In genomic region chr14:67514650-67515385, GRCh38 we compare ENCODE assay signal across 8 cellular contexts. TPM values are rescaled to one million over a fixed set of nuclear protein-coding genes. Genes with fewer than 3 reads are reported as not detected.
DNase-seq lines count a peak whose midpoint lies in the region; ATAC-seq and TF ChIP-seq lines count a peak whose summit lies in the region.

No MANE protein-coding gene starts in this region.

- peak overlapping the region; percentile 43 for H3K27ac Mint-ChIP-seq in T-helper 2 cell treated with Interferon-gamma antibody and Interleukin-4, amounts not matched to agents 5 μg/mL and 100 μg/mL, for 36 hours

- H3K4me1 ChIP-seq in mammary epithelial cell (ENCODE audit: insufficient read depth, low read length): peaks cover 19% of the 10 kb centered on the region

- peaks cover 15% of the 10 kb centered on the region for H3K4me1 Mint-ChIP-seq in T-helper 2 cell treated with Interferon-gamma antibody and Interleukin-4, amounts not matched to agents 5 μg/mL and 100 μg/mL, for 36 hours (ENCODE audit: low read depth)

- no peak for TF ChIP-seq CTCF in mammary epithelial cell (conservative IDR thresholded peaks at IDR 0.05 in 1 of 2, IDR thresholded peaks at IDR 0.05 in 1 of 2; ENCODE audit: extremely low read depth in 1 of 2, insufficient read depth in 1 of 2, low read depth in 1 of 2, low read length in 2 of 2)

- CTCF ChIA-PET in mammary epithelial cell (lab: Charles Lee; ENCODE audit: low non-redundant PET): interaction anchor here (0.9 kb wide), 1 partner anchor 12 kb away, joined by 3 read pairs; no protein-coding TSS in a partner anchor

- intact Hi-C loops in mammary epithelial cell (cut with micrococcal nuclease): loop anchor here (1.0 kb wide), 1 partner anchor 88 kb away; no protein-coding TSS in a partner anchor

- DNase-seq in NCI-H2227 (lab: John Stamatoyannopoulos, UW; ENCODE audit: unreplicated experiment) (peak; percentile 48), NCI-H2227 treated with DMSO at 0.1 percent for 48 hours (lab: John Stamatoyannopoulos, UW) (no peak), mammary epithelial cell (no peak), iPS-NIHi7 (ENCODE audit: extremely low spot score) (peak; percentile 42), GM19240 (ENCODE audit: insufficient read length, low spot score) (no peak)
- no peak for DNase-seq in T-helper 2 cell treated with Interferon-gamma antibody and Interleukin-4, amounts not matched to agents 5 μg/mL and 100 μg/mL, for 36 hours (ENCODE audit: low spot score)

- H3K4me3 ChIP-seq in mammary epithelial cell (replicated peaks in 1 of 3; ENCODE audit: insufficient read depth in 1 of 3, low read depth in 2 of 3, low read length in 3 of 3) (peak overlapping the region; percentile 65 to 71 (median 71)), skin epidermis (peak overlapping the region; percentile 68 to 97 (median 82))

- H3K4me2 ChIP-seq in mammary epithelial cell (ENCODE audit: insufficient read depth, low read depth, low read length): peak overlapping the region; percentile 88

- no peaks in the 10 kb centered on the region for H3K9me3 Mint-ChIP-seq in T-helper 2 cell treated with Interferon-gamma antibody and Interleukin-4, amounts not matched to agents 5 μg/mL and 100 μg/mL, for 36 hours

- in situ Hi-C loops in mammary epithelial cell (cut with MboI; ENCODE audit: low sequenced_read_pairs in 2 of 2): no loop called here

- dilution Hi-C loops in mammary epithelial cell (cut with HindIII; ENCODE audit: low sequenced_read_pairs): loop anchor here (5.0 kb wide), 1 partner anchor 53 kb away; no protein-coding TSS in a partner anchor

- H3K27me3 ChIP-seq in mammary epithelial cell (ENCODE audit: insufficient read depth, low read length): no peaks in the 10 kb centered on the region

- H3K36me3 ChIP-seq in mammary epithelial cell (ENCODE audit: insufficient read depth, low read length): no peaks in the 10 kb centered on the region

- no peak overlapping the region for H3K9ac ChIP-seq in mammary epithelial cell (ENCODE audit: insufficient read depth, low read length)

- BruUV-seq in mammary epithelial cell (replicated peaks; lab: Mats Ljungman, UMichigan): no TSS peak

- peak overlapping the region; percentile 86 for H3K4me3 Mint-ChIP-seq in T-helper 2 cell treated with Interferon-gamma antibody and Interleukin-4, amounts not matched to agents 5 μg/mL and 100 μg/mL, for 36 hours

- no peaks in the 10 kb centered on the region for H3K79me2 ChIP-seq in mammary epithelial cell (ENCODE audit: insufficient read depth, low read length)

- 0% methylated on average over 5 of the region's 75 CpGs for WGBS in mammary epithelial cell (ENCODE audit: low coverage, missing lambda C conversion rate)

- peak overlapping the region; percentile 93 for H2AFZ ChIP-seq in mammary epithelial cell (ENCODE audit: low read depth, low read length)

- H3K36me3 Mint-ChIP-seq in T-helper 2 cell treated with Interferon-gamma antibody and Interleukin-4, amounts not matched to agents 5 μg/mL and 100 μg/mL, for 36 hours (ENCODE audit: low read depth): no peaks in the 10 kb centered on the region

- H3K27ac ChIP-seq in mammary epithelial cell (ENCODE audit: insufficient read depth, low read depth, low read length): no peak overlapping the region
- H3K27ac ChIP-seq in skin epidermis: peak overlapping the region in 20 of 21 experiments; percentile 38 to 93 (median 73)

- H3K9me3 ChIP-seq in mammary epithelial cell (replicated peaks; ENCODE audit: insufficient read depth, low read length): no peaks in the 10 kb centered on the region

- H4K20me1 ChIP-seq in mammary epithelial cell (ENCODE audit: insufficient read depth, low read length): no peaks in the 10 kb centered on the region

- peaks cover 84% of the 10 kb centered on the region for H3K27me3 Mint-ChIP-seq in T-helper 2 cell treated with Interferon-gamma antibody and Interleukin-4, amounts not matched to agents 5 μg/mL and 100 μg/mL, for 36 hours (ENCODE audit: low read depth)

- peak; percentile 22 for ATAC-seq in HG03521 (IDR thresholded peaks at IDR 0.05; ENCODE audit: unreplicated experiment)

RNA-seq across cellular contexts. Expression of gene PLEKHH1, which starts 18.3 kb away (rescaled TPM):
- 10 to 100 TPM in 1 of 2 donors, 1 to 10 TPM in 1; 6.7 to 11.9 TPM for total RNA-seq in mammary epithelial cell
- 3.1 TPM for polyA plus RNA-seq in mammary epithelial cell
- 41.7 TPM for polyA minus RNA-seq in mammary epithelial cell

RNA-seq across cellular contexts. Expression of gene TMEM229B, which starts 26.3 kb away (rescaled TPM):
- 1 to 10 TPM in 1 of 2 donors, under 1 TPM in 1; 0.50 to 2.0 TPM for total RNA-seq in mammary epithelial cell
- polyA plus RNA-seq in mammary epithelial cell: 1.2 TPM
- 1.5 TPM for polyA minus RNA-seq in mammary epithelial cell

Comparison
In these comparisons a context has a peak if more than half of its experiments do, and no peak if none do; other contexts are left out.
1. DNase-seq: peak in NCI-H2227 (single experiment) and iPS-NIHi7 (single experiment); none in NCI-H2227 treated with DMSO at 0.1 percent for 48 hours (single experiment), T-helper 2 cell treated with Interferon-gamma antibody and Interleukin-4, amounts not matched to agents 5 μg/mL and 100 μg/mL, for 36 hours (single experiment), mammary epithelial cell (single experiment) and GM19240 (single experiment).